17 cellular contexts compared by ENCODE assay signal in the genomic region with DNA sequence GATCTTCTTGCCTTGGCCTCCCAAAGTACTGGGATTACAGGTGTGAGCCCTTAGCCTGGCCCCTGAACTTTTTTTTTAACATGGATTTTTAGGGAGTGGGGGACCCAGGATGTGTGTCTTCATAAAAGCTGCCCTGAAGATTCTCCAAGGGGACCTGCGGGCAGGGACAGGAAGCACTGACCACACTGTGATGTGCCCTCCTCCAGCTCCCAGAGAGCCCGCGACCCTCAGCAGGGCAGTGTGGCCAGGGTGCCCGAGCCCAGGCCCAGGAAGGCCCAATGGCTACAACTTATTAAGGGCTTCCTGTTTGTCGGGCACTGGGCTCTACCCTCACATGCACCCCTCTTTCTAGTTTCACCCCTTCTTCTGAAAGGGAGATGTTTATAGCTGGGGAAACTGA. TPM values are rescaled to one million over a fixed set of nuclear protein-coding genes. Genes with fewer than 3 reads are reported as not detected.
DNase-seq lines count a peak whose midpoint lies in the region; ATAC-seq and TF ChIP-seq lines count a peak whose summit lies in the region.
"Had no signal": no experiment of that assay in that cellular context is flagged by ENCODE, and none has a peak within 500 bp of the region (broad histone marks: within the 10 kb centered on the region; RNA-seq: fewer than 3 reads in every experiment).

No MANE protein-coding gene starts in this region.

- H3K9me3 ChIP-seq in left ventricle myocardium inferior (replicated peaks): no peaks in the 10 kb centered on the region
- no peaks in the 10 kb centered on the region for H3K9me3 ChIP-seq in lower lobe of right lung
- H3K9me3 ChIP-seq in osteoblast (ENCODE audit: low read depth, low read length): no peaks in the 10 kb centered on the region
- no peaks in the 10 kb centered on the region for H3K9me3 ChIP-seq in aorta (ENCODE audit: control insufficient read depth, low read length)

- H4K20me1 ChIP-seq in osteoblast (ENCODE audit: insufficient read depth, low read length): no peaks in the 10 kb centered on the region

- ATAC-seq in left ventricle myocardium superior (no peak), lower lobe of right lung (no peak), aorta (ENCODE audit: low FRiP score) (no peak)
- ATAC-seq: GM23338, HCT116 had no signal

- H3K4me1 ChIP-seq in left ventricle myocardium inferior (peaks cover 20% of the 10 kb centered on the region), lower lobe of right lung (peaks cover 5% of the 10 kb centered on the region), osteoblast (ENCODE audit: insufficient read depth, low read length) (no peaks in the 10 kb centered on the region), aorta (ENCODE audit: control insufficient read depth in 1 of 2, insufficient read depth in 2 of 2, low read length in 2 of 2) (no peaks in the 10 kb centered on the region)

- intact Hi-C loops in left ventricle myocardium superior (cut with micrococcal nuclease) (no loop called here), left ventricle myocardium inferior (cut with micrococcal nuclease) (no loop called here), lower lobe of right lung (cut with DNase I) (no loop called here), aorta (cut with DNase I) (no loop called here)

- H3K36me3 ChIP-seq in left ventricle myocardium inferior (no peaks in the 10 kb centered on the region), lower lobe of right lung (no peaks in the 10 kb centered on the region), osteoblast (ENCODE audit: insufficient read depth, low read length) (no peaks in the 10 kb centered on the region), aorta (ENCODE audit: control insufficient read depth in 1 of 2, insufficient read depth in 2 of 2, low read length in 1 of 2) (no peaks in the 10 kb centered on the region)

- H2AFZ ChIP-seq in osteoblast (ENCODE audit: low read length): no peak overlapping the region
- H2AFZ ChIP-seq: GM23338 had no signal

- H3K27ac ChIP-seq in left ventricle myocardium inferior (replicated peaks): no peak overlapping the region
- no peak overlapping the region for H3K27ac ChIP-seq in lower lobe of right lung
- no peak overlapping the region for H3K27ac ChIP-seq in osteoblast (ENCODE audit: low read depth, low read length)
- H3K27ac ChIP-seq in aorta (ENCODE audit: low read depth in 1 of 2, low read length in 2 of 2): no peak overlapping the region

- H3K79me2 ChIP-seq in osteoblast (ENCODE audit: insufficient read depth, low read length): no peaks in the 10 kb centered on the region

- H3K4me3 ChIP-seq in left ventricle myocardium inferior (no peak overlapping the region), lower lobe of right lung (no peak overlapping the region), osteoblast (ENCODE audit: insufficient read depth, low read length) (no peak overlapping the region), aorta (ENCODE audit: low read length in 2 of 2) (no peak overlapping the region)
- H3K4me3 ChIP-seq: GM23338 had no signal

- H3K27me3 ChIP-seq in left ventricle myocardium inferior (ENCODE audit: low read depth): peaks cover 81% of the 10 kb centered on the region
- H3K27me3 ChIP-seq in lower lobe of right lung (ENCODE audit: low read depth): peaks cover 50% of the 10 kb centered on the region
- peaks cover 18% of the 10 kb centered on the region for H3K27me3 ChIP-seq in osteoblast (ENCODE audit: insufficient read depth, low read length)
- no peaks in the 10 kb centered on the region for H3K27me3 ChIP-seq in aorta (ENCODE audit: control insufficient read depth in 1 of 2, insufficient read depth in 2 of 2, low read length in 1 of 2)

- DNase-seq in left ventricle myocardium superior: peak; percentile 2
- DNase-seq in left ventricle myocardium inferior: no peak
- DNase-seq in lower lobe of right lung: peak; percentile 15
- peak; percentile 58 for DNase-seq in osteoblast (ENCODE audit: insufficient read length, low spot score, missing footprints)
- DNase-seq in aorta: peak; percentile 21 to 51
- no peak for DNase-seq in NCI-H82 treated with DMSO at 0.1 percent for 48 hours (lab: John Stamatoyannopoulos, UW; ENCODE audit: unreplicated experiment)
- DNase-seq in amygdala (lab: John Stamatoyannopoulos, UW): no peak
- DNase-seq: C1 segment of cervical spinal cord; Calu3; CD4-positive, alpha-beta memory T cell; COR-L47; DMS53; DMS79 treated with DMSO at 0.1 percent for 48 hours; GF-D8; H9 had no signal

- H3K4me2 ChIP-seq in osteoblast (ENCODE audit: insufficient read depth, low read length): no peak overlapping the region
- H3K4me2 ChIP-seq: GM23338 had no signal

- 87 to 91% methylated on average over 5 of the region's 5 CpGs for WGBS in aorta, 2 donors

- TF ChIP-seq CTCF in left ventricle myocardium inferior (IDR thresholded peaks at IDR 0.05; ENCODE audit: borderline replicate concordance) (no peak), lower lobe of right lung (IDR thresholded peaks at IDR 0.05) (no peak), osteoblast (IDR thresholded peaks at IDR 0.05; ENCODE audit: extremely low read depth, low read depth, low read length) (no peak)

RNA-seq across cellular contexts. Expression of a gene that starts 2.5 kb away (rescaled TPM):
- 8.4 TPM for total RNA-seq in left ventricle myocardium superior
- total RNA-seq in left ventricle myocardium inferior: 0.60 TPM
- 0.68 TPM for total RNA-seq in lower lobe of right lung
- under 0.01 TPM in 2 replicates for total RNA-seq in osteoblast
- 1 to 10 TPM in 1 of 2 donors, under 1 TPM in 1; 0.29 to 2.5 TPM for total RNA-seq in aorta
- polyA plus RNA-seq in aorta: under 1 TPM in 1 of 2 donors, not detected in 1; 0.25 TPM
- total RNA-seq: Calu3; CD4-positive, alpha-beta memory T cell had no signal
- polyA plus RNA-seq: CD4-positive, alpha-beta memory T cell had no signal

Comparison
In these comparisons a context has a peak if more than half of its experiments do, and no peak if none do; other contexts are left out.
1. DNase-seq: peak in left ventricle myocardium superior (single experiment), lower lobe of right lung (single experiment), osteoblast (single experiment) and aorta (2 of 2); none in left ventricle myocardium inferior (single experiment), NCI-H82 treated with DMSO at 0.1 percent for 48 hours (single experiment) and amygdala (0 of 56).